ENCODE assay signal across 9 cellular contexts in the genomic region with DNA sequence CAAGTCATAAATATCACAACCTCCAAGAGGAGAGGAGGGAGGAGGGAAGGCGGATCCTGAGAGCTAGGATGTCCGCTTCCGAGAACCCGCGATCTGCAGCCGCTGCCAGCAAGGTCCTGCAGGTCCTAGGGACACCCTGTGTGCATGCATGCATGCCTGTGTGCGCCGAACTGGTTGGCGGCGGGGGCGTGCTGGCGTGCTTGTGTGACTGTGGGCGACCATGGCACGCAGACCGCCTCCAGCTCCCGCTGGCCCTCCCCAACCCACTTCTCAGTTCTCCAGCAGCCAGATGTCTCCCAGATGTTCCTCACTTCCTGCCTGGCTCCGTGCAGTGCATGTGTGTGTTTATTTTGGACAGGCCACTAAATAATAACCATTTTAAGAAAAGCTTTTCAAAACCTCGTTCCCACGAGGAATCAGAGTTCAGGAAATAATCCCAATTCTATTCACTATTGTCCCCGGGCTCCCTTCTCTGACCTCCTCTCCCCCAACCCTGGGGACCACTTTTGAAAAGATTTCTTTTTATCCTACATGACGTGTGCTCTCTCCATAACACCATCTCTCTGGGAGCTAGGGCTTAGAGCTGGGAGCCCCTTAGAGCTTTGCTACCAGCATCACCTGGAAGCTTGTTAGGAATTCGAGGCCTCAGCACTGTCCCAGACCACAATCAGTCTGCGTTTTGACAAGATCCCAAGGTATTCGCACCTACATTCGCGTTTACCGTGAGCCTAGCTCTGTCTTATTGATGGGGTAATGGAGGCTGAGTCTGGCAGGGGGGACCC. TPM values are rescaled to one million over a fixed set of nuclear protein-coding genes. Genes with fewer than 3 reads are reported as not detected.
DNase-seq lines count a peak whose midpoint lies in the region; ATAC-seq, FAIRE-seq and TF ChIP-seq lines count a peak whose summit lies in the region.
"Had no signal": no experiment of that assay in that cellular context is flagged by ENCODE, and none has a peak within 500 bp of the region (broad histone marks: within the 10 kb centered on the region; RNA-seq: fewer than 3 reads in every experiment).

No MANE protein-coding gene starts in this region.

- H2BK12ac ChIP-seq in H1 (ENCODE audit: low read depth, low read length) = no peak overlapping the region

- intact Hi-C loops in activated CD8-positive, alpha-beta T cell treated with anti-CD3 and anti-CD28 coated beads for 36 hours (cut with micrococcal nuclease) = no loop called here

- no peak for ATAC-seq in activated CD8-positive, alpha-beta T cell treated with anti-CD3 and anti-CD28 coated beads for 36 hours
- no peak for ATAC-seq in activated CD8-positive, alpha-beta T cell treated with anti-CD3 and anti-CD28 coated beads, Interleukin-2, amount 10 ng/mL, durations not matched to agents 7 days and 5 days
- no peak for ATAC-seq in GM18907 (IDR thresholded peaks at IDR 0.05; ENCODE audit: unreplicated experiment)

- no peak overlapping the region for H2BK20ac ChIP-seq in H1 (ENCODE audit: low read length)

- no peak overlapping the region for H3K18ac ChIP-seq in H1 (ENCODE audit: extremely low read depth, low read length)

- TF ChIP-seq CTCF in activated CD8-positive, alpha-beta T cell treated with anti-CD3 and anti-CD28 coated beads for 36 hours (IDR thresholded peaks at IDR 0.05) = no peak
- TF ChIP-seq CTCF in H1 (IDR thresholded peaks at IDR 0.05; ENCODE audit: control extremely low read depth in 1 of 3, insufficient read depth in 1 of 3, low read depth in 1 of 3, low read length in 3 of 3) = no peak

- H4K20me1 ChIP-seq in H1 (replicated peaks in 1 of 2; ENCODE audit: control insufficient read depth in 1 of 2, insufficient read depth in 2 of 2, low read length in 2 of 2) = peaks cover 10 to 15% of the 10 kb centered on the region in 2 experiments

- no peak overlapping the region for H3K4me3 ChIP-seq in H1 (ENCODE audit: extremely low read depth in 1 of 4, insufficient read depth in 2 of 4, low read depth in 3 of 4, low read length in 4 of 4)

- peak; percentile 5 for DNase-seq in activated CD8-positive, alpha-beta T cell treated with anti-CD3 and anti-CD28 coated beads for 36 hours
- DNase-seq in activated CD8-positive, alpha-beta T cell treated with anti-CD3 and anti-CD28 coated beads, Interleukin-2, amount 10 ng/mL, durations not matched to agents 7 days and 5 days = no peak
- DNase-seq in H1 (ENCODE audit: low read depth in 1 of 2, low spot score in 2 of 2) = no peak
- DNase-seq in mucosa of gallbladder (ENCODE audit: low spot score) = peak; percentile 57
- DNase-seq in SKM-1 (lab: John Stamatoyannopoulos, UW; ENCODE audit: unreplicated experiment) = no peak
- DNase-seq in germinal center (ENCODE audit: low spot score) = no peak
- DNase-seq in NCI-H345 (lab: John Stamatoyannopoulos, UW) = no peak
- DNase-seq: NCI-H1930 had no signal

- POLR2A ChIA-PET in activated CD8-positive, alpha-beta T cell treated with anti-CD3 and anti-CD28 coated beads for 36 hours (lab: Charles Lee) = interaction anchor here (1.2 kb wide), 1 partner anchor 11 kb away, joined by 3 read pairs; no protein-coding TSS in a partner anchor
- POLR2A ChIA-PET in activated CD8-positive, alpha-beta T cell treated with anti-CD3 and anti-CD28 coated beads, Interleukin-2, amount 10 ng/mL, durations not matched to agents 7 days and 5 days (lab: Charles Lee) = no interaction called here
- POLR2A ChIA-PET in H1 (lab: Charles Lee; ENCODE audit: partially characterized antibody) = interaction anchor here (1.1 to 1.2 kb wide), 4 partner anchors 9 to 21 kb away, joined by 3 to 4 read pairs (median 3); no protein-coding TSS in a partner anchor

- H3K36me3 Mint-ChIP-seq in activated CD8-positive, alpha-beta T cell treated with anti-CD3 and anti-CD28 coated beads for 36 hours (ENCODE audit: low read depth) = no peaks in the 10 kb centered on the region
- no peaks in the 10 kb centered on the region for H3K36me3 Mint-ChIP-seq in activated CD8-positive, alpha-beta T cell treated with anti-CD3 and anti-CD28 coated beads, Interleukin-2, amount 10 ng/mL, durations not matched to agents 7 days and 5 days (ENCODE audit: low read depth)

- no peak overlapping the region for H2AFZ ChIP-seq in H1 (ENCODE audit: low read length)

- no peak overlapping the region for H2AK5ac ChIP-seq in H1 (ENCODE audit: low read depth, low read length)

- H3K9me3 ChIP-seq in H1 (ENCODE audit: insufficient read depth in 2 of 2, low read depth in 1 of 2, low read length in 1 of 2) = no peaks in the 10 kb centered on the region

- CTCF ChIA-PET in activated CD8-positive, alpha-beta T cell treated with anti-CD3 and anti-CD28 coated beads for 36 hours (lab: Charles Lee) = interaction anchor here (1.3 to 2.2 kb wide), 2 partner anchors 25 to 39 kb away, joined by 4 to 5 read pairs; no protein-coding TSS in a partner anchor
- CTCF ChIA-PET in activated CD8-positive, alpha-beta T cell treated with anti-CD3 and anti-CD28 coated beads, Interleukin-2, amount 10 ng/mL, durations not matched to agents 7 days and 5 days (lab: Charles Lee) = no interaction called here
- CTCF ChIA-PET in H1 (lab: Charles Lee; ENCODE audit: partially characterized antibody) = interaction anchor here (0.9 to 7.2 kb wide), 13 partner anchors 8 to 322 kb away, joined by 3 to 72 read pairs (median 6); no protein-coding TSS in a partner anchor

- no peak for TF ChIP-seq EP300 in H1 (IDR thresholded peaks at IDR 0.05; ENCODE audit: borderline replicate concordance in 1 of 2, low read depth in 2 of 2, low read length in 2 of 2)

- TF ChIP-seq POLR2A in H1 (IDR thresholded peaks at IDR 0.05; ENCODE audit: control extremely low read depth in 1 of 2, low read depth in 2 of 2, low read length in 2 of 2) = no peak

- no peak overlapping the region for H3K56ac ChIP-seq in H1 (replicated peaks; ENCODE audit: insufficient read length, low read depth, low read length)

- H2BK15ac ChIP-seq in H1 (ENCODE audit: low read length) = peak overlapping the region; percentile 88; the same call in 1 of the 2 replicates

- no peak overlapping the region for H3K14ac ChIP-seq in H1 (ENCODE audit: insufficient read length)

- no peak overlapping the region for H4K91ac ChIP-seq in H1 (replicated peaks; ENCODE audit: insufficient read length, low read length)

- peaks cover 0 to 3% of the 10 kb centered on the region in 2 experiments; a peak in 1 of 4 replicates for H3K79me2 ChIP-seq in H1 (ENCODE audit: control insufficient read depth in 1 of 2, insufficient read depth in 2 of 2, low read length in 2 of 2)

- H3K4me3 Mint-ChIP-seq in activated CD8-positive, alpha-beta T cell treated with anti-CD3 and anti-CD28 coated beads for 36 hours = no peak overlapping the region
- H3K4me3 Mint-ChIP-seq in activated CD8-positive, alpha-beta T cell treated with anti-CD3 and anti-CD28 coated beads, Interleukin-2, amount 10 ng/mL, durations not matched to agents 7 days and 5 days = no peak overlapping the region

- no peak overlapping the region for H3K4me2 ChIP-seq in H1 (ENCODE audit: insufficient read depth in 1 of 2, low read depth in 2 of 2, low read length in 2 of 2)

- H4K8ac ChIP-seq in H1 (ENCODE audit: extremely low read depth, insufficient read depth, low read length) = no peak overlapping the region; the same call in 1 of the 2 replicates

- peaks cover 0 to 1% (median 0%) of the 10 kb centered on the region in 4 experiments; a peak in 2 of 7 replicates for H3K4me1 ChIP-seq in H1 (replicated peaks in 1 of 4; ENCODE audit: control insufficient read depth in 3 of 4, insufficient read depth in 4 of 4, low read length in 3 of 4)

- no peak overlapping the region for H3K4ac ChIP-seq in H1 (replicated peaks; ENCODE audit: insufficient read length, low read depth, low read length)

- 0 out of 2 replicates have a peak overlapping the region, but pooled peaks have one; percentile 39 for H2BK5ac ChIP-seq in H1 (ENCODE audit: low read depth, low read length)

- peaks cover 13% of the 10 kb centered on the region for H3K79me1 ChIP-seq in H1 (ENCODE audit: low read depth, low read length)

- H4K5ac ChIP-seq in H1 (ENCODE audit: insufficient read length, low read depth, low read length) = no peak overlapping the region

- H3K4me1 Mint-ChIP-seq in activated CD8-positive, alpha-beta T cell treated with anti-CD3 and anti-CD28 coated beads for 36 hours (ENCODE audit: low read depth) = no peaks in the 10 kb centered on the region
- no peaks in the 10 kb centered on the region for H3K4me1 Mint-ChIP-seq in activated CD8-positive, alpha-beta T cell treated with anti-CD3 and anti-CD28 coated beads, Interleukin-2, amount 10 ng/mL, durations not matched to agents 7 days and 5 days (ENCODE audit: low read depth)

- H3K27ac ChIP-seq in H1 (ENCODE audit: low read depth, low read length) = no peak overlapping the region

- H3K27ac Mint-ChIP-seq in activated CD8-positive, alpha-beta T cell treated with anti-CD3 and anti-CD28 coated beads for 36 hours = no peak overlapping the region
- H3K27ac Mint-ChIP-seq in activated CD8-positive, alpha-beta T cell treated with anti-CD3 and anti-CD28 coated beads, Interleukin-2, amount 10 ng/mL, durations not matched to agents 7 days and 5 days = no peak overlapping the region

- H3K9ac ChIP-seq in H1 (replicated peaks in 1 of 4; ENCODE audit: extremely low read depth in 1 of 4, low read depth in 3 of 4, low read length in 3 of 4) = no peak overlapping the region

- no peak overlapping the region for H3K23ac ChIP-seq in H1 (ENCODE audit: insufficient read length)

- no peak overlapping the region for H2BK120ac ChIP-seq in H1 (replicated peaks; ENCODE audit: low read depth, low read length)

- no peaks in the 10 kb centered on the region; a peak in 1 of 7 replicates for H3K27me3 ChIP-seq in H1 (replicated peaks in 1 of 4; ENCODE audit: control insufficient read depth in 3 of 4, extremely low read depth in 1 of 4, insufficient read depth in 3 of 4, low read length in 3 of 4)

- no peak for TF ChIP-seq RAD21 in H1 (IDR thresholded peaks at IDR 0.05 in 1 of 2, conservative IDR thresholded peaks at IDR 0.05 in 1 of 2; ENCODE audit: low read depth in 2 of 2, low read length in 2 of 2)

- no peak for FAIRE-seq in H1 (lab: Jason Lieb, UNC)

- no peaks in the 10 kb centered on the region for H3K23me2 ChIP-seq in H1 (ENCODE audit: low read depth, low read length)

- no peaks in the 10 kb centered on the region for H3K27me3 Mint-ChIP-seq in activated CD8-positive, alpha-beta T cell treated with anti-CD3 and anti-CD28 coated beads for 36 hours
- peaks cover 4% of the 10 kb centered on the region for H3K27me3 Mint-ChIP-seq in activated CD8-positive, alpha-beta T cell treated with anti-CD3 and anti-CD28 coated beads, Interleukin-2, amount 10 ng/mL, durations not matched to agents 7 days and 5 days (ENCODE audit: low read depth)

- H3K9me3 Mint-ChIP-seq in activated CD8-positive, alpha-beta T cell treated with anti-CD3 and anti-CD28 coated beads for 36 hours = no peaks in the 10 kb centered on the region
- no peaks in the 10 kb centered on the region for H3K9me3 Mint-ChIP-seq in activated CD8-positive, alpha-beta T cell treated with anti-CD3 and anti-CD28 coated beads, Interleukin-2, amount 10 ng/mL, durations not matched to agents 7 days and 5 days (ENCODE audit: insufficient read depth)

- H3K36me3 ChIP-seq in H1 (ENCODE audit: control insufficient read depth in 2 of 4, insufficient read depth in 4 of 4, low read length in 3 of 4) = no peaks in the 10 kb centered on the region

- 86% methylated on average over 24 of the region's 27 CpGs; no CpG with 5 or more reads in 1 of the 2 experiments for WGBS in H1 (ENCODE audit: extremely low coverage in 1 of 2, insufficient coverage in 1 of 2, insufficient read length in 1 of 2, insufficient replicate concordance in 2 of 2, low coverage in 1 of 2, low lambda C conversion rate in 2 of 2, missing lambda C conversion rate in 1 of 2), 2 experiments

RNA-seq across cellular contexts. Expression of a gene that starts 32.5 kb away (rescaled TPM):
- under 1 TPM; 0.07 TPM for total RNA-seq in activated CD8-positive, alpha-beta T cell treated with anti-CD3 and anti-CD28 coated beads for 36 hours
- total RNA-seq in activated CD8-positive, alpha-beta T cell treated with anti-CD3 and anti-CD28 coated beads, Interleukin-2, amount 10 ng/mL, durations not matched to agents 7 days and 5 days = under 1 TPM in 1 of 2 experiments, not detected in 1; 0.05 TPM
- 31.8 and 31.9 TPM in 2 replicates for total RNA-seq in H1 (2021; fragmentation: NEBNext Ultra II Directional; extraction: Animal tissue kit (Norgen Biotek cat#: 25700))
- polyA plus RNA-seq in H1 (2011; rRNA removed) = 27.9 and 34.1 TPM in 2 replicates
- polyA plus RNA-seq in H1 (2011; cell fraction: cytosol; rRNA removed) = 22.8 TPM
- 58.1 TPM for polyA plus RNA-seq in H1 (2011; cell fraction: nucleus; rRNA removed)
- polyA plus RNA-seq in H1 (2012, experiment 1 of 2) = 22.2 to 30.2 TPM (median 28.1 TPM) in 4 replicates
- polyA plus RNA-seq in H1 (2012, experiment 2 of 2) = 28.3 TPM
- polyA plus RNA-seq in H1 (2013, experiment 1 of 2) = 22.6 TPM
- 24.0 TPM for polyA plus RNA-seq in H1 (2013, experiment 2 of 2)
- polyA minus RNA-seq in H1 (2011; rRNA and poly(A)+ RNA removed) = 22.2 and 22.8 TPM in 2 replicates
- polyA minus RNA-seq in H1 (2011; cell fraction: cytosol; rRNA and poly(A)+ RNA removed) = 16.0 TPM
- 19.1 TPM for polyA minus RNA-seq in H1 (2011; cell fraction: nucleus; rRNA and poly(A)+ RNA removed)
- total RNA-seq in mucosa of gallbladder = 115 TPM

Comparison
In these comparisons a context has a peak if more than half of its experiments do, and no peak if none do; other contexts are left out.
1. DNase-seq: peak in activated CD8-positive, alpha-beta T cell treated with anti-CD3 and anti-CD28 coated beads for 36 hours (single experiment) and mucosa of gallbladder (single experiment); none in activated CD8-positive, alpha-beta T cell treated with anti-CD3 and anti-CD28 coated beads, Interleukin-2, amount 10 ng/mL, durations not matched to agents 7 days and 5 days (single experiment), H1 (0 of 2), SKM-1 (single experiment), germinal center (single experiment) and NCI-H345 (single experiment).
2. RNA of a gene that starts 32.5 kb away (total RNA-seq): 115 TPM in mucosa of gallbladder (single experiment) and 31.8 to 31.9 TPM in H1; 0.07 TPM in activated CD8-positive, alpha-beta T cell treated with anti-CD3 and anti-CD28 coated beads for 36 hours and 0.05 TPM in activated CD8-positive, alpha-beta T cell treated with anti-CD3 and anti-CD28 coated beads, Interleukin-2, amount 10 ng/mL, durations not matched to agents 7 days and 5 days; every median in the first group is over 10 times any median in the second.